ENCODE assay signal across 34 cellular contexts in genomic region chr2:67760995-67761394, GRCh38.
"Had no signal": no experiment of that assay in that cellular context is flagged by ENCODE, and none has a peak within 500 bp of the region (broad histone marks: within the 10 kb centered on the region; RNA-seq: fewer than 3 reads in every experiment).

No MANE protein-coding gene starts in this region.

- H3K27ac ChIP-seq: cardiac muscle cell, KMS-11, Peyer's patch, VCaP had no signal

- H3K27me3 ChIP-seq: cardiac muscle cell, Peyer's patch had no signal

- H3K4me3 ChIP-seq: cardiac muscle cell, Peyer's patch had no signal

- H3K9me3 ChIP-seq: Peyer's patch had no signal

- H3K36me3 ChIP-seq: cardiac muscle cell, Peyer's patch had no signal

- H3K4me1 ChIP-seq: Peyer's patch had no signal

- DNase-seq: activated CD4-positive, alpha-beta memory T cell treated with anti-CD3 and anti-CD28 coated beads, Interleukin-2, amount 10 ng/mL, durations not matched to agents 7 days and 5 days; activated CD4-positive, alpha-beta T cell treated with anti-CD3 and anti-CD28 coated beads for 1 hour; activated CD4-positive, alpha-beta T cell treated with anti-CD3 and anti-CD28 coated beads for 48 hours; activated CD4-positive, CD25-positive, alpha-beta regulatory T cell; activated CD8-positive, alpha-beta memory T cell treated with anti-CD3 and anti-CD28 coated beads for 24 hours; activated CD8-positive, alpha-beta memory T cell treated with anti-CD3 and anti-CD28 coated beads, Interleukin-2, amount 10 ng/mL, durations not matched to agents 7 days and 5 days; activated CD8-positive, alpha-beta memory T cell treated with anti-CD3 and anti-CD28 coated beads, Interleukin-2, amount 50 U/mL, for 48 hours; activated effector memory CD4-positive, alpha-beta T cell treated with Interleukin-2 at 50 U/mL for 16 hours; activated naive CD4-positive, alpha-beta T cell treated with anti-CD3 and anti-CD28 coated beads, Interleukin-2, amount 10 ng/mL, durations not matched to agents 7 days and 5 days; activated naive CD8-positive, alpha-beta T cell treated with anti-CD3 and anti-CD28 coated beads, Interleukin-2, amount 50 U/mL, for 24 hours; activated T-cell treated with anti-CD3 and anti-CD28 coated beads, Interleukin-2, amount 50 U/mL, for 48 hours; anterior cingulate cortex; MM.1S; MV-4-11; NCI-H1092; NCI-H1417; NCI-H146; NCI-H187; NCI-H2081; NCI-H510A; NCI-H526; NCI-H748 treated with DMSO at 0.1 percent for 48 hours; NK-92 treated with Interleukin-12 subunit alpha and Interleukin-12 subunit beta, amount 100 ng/mL, for 24 hours; PC-3; Peyer's patch; Right ventricle myocardium superior; RPMI8226; SW 1271; T-helper 1 cell; T-helper 2 cell; T-helper 9 cell had no signal
